12 cellular contexts compared by ENCODE assay signal in the genomic region with DNA sequence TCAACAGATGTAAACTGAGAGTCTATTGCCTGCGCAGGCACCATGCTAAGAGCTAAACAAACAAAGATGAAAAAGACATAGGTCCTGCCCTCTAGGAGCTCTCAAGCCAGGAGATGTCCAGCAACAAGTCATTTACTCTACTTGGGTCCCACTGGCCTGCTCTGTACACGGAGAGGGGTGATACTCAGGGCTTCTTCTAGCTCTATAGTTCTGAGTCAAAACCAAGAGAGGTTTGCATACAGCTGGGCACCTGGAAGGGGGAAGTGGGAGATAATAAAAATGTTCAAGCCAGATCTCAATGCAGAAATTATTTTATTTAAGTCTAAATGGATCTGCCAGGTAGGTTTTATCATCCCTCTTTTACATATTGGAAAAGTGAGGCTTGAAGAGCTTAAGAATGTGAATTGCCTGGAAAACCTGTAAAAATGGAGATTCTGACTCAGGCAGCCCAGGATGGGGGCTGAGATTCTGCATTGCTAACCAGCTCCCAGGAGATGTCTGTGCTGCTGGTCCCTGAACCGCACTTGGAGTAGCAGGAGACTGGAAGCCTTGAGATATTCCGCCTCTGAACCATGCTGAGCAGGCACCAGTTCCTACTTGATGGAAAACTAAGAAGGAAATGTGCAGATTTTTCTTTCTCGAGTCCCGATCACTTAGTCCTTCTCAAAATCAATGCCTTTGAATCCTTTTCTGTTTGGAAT.
DNase-seq lines count a peak whose midpoint lies in the region; ATAC-seq lines count a peak whose summit lies in the region.
"Had no signal": no experiment of that assay in that cellular context is flagged by ENCODE, and none has a peak within 500 bp of the region (broad histone marks: within the 10 kb centered on the region; RNA-seq: fewer than 3 reads in every experiment).

No MANE protein-coding gene starts in this region.

- H3K36me3 Mint-ChIP-seq in naive B cell: peaks cover 13 to 15% of the 10 kb centered on the region in 2 donors

- no peaks in the 10 kb centered on the region for H3K9me3 Mint-ChIP-seq in naive B cell

- H3K4me3 Mint-ChIP-seq in naive B cell: peak overlapping the region in 4 of 8 donors; percentile 4 to 30 (median 19)

- H3K4me1 Mint-ChIP-seq in naive B cell: peaks cover 50 to 67% (median 66%) of the 10 kb centered on the region in 3 donors

- no peaks in the 10 kb centered on the region for H3K27me3 Mint-ChIP-seq in naive B cell

- ATAC-seq in HG02642 (IDR thresholded peaks at IDR 0.05; ENCODE audit: poor library complexity, unreplicated experiment) (peak; percentile 87), HG03469 (IDR thresholded peaks at IDR 0.05; ENCODE audit: unreplicated experiment) (peak; percentile 46), naive B cell (ENCODE audit: low read depth in 2 of 2) (peak; percentile 59 to 77)
- ATAC-seq: upper lobe of right lung had no signal

- peak; percentile 29 for DNase-seq in NCI-H1436 (lab: John Stamatoyannopoulos, UW)
- no peak for DNase-seq in NCI-H1436 treated with DMSO at 0.1 percent for 48 hours (lab: John Stamatoyannopoulos, UW)
- peak; percentile 17 for DNase-seq in naive B cell
- DNase-seq in hepatic stellate cell (ENCODE audit: low spot score): no peak
- no peak for DNase-seq in NCI-H2029 (lab: John Stamatoyannopoulos, UW)
- DNase-seq in NCI-H345 treated with DMSO at 0.1 percent for 48 hours (lab: John Stamatoyannopoulos, UW; ENCODE audit: unreplicated experiment): no peak
- DNase-seq: NCI-H1092; SHP77 treated with DMSO at 0.1 percent for 48 hours; stimulated activated CD4-positive, alpha-beta T cell treated with anti-CD3 and anti-CD28 coated beads, Interleukin-12 subunit alpha, Interleukin-12 subunit beta, amount 100 ng/mL, for 4 hours; upper lobe of right lung had no signal

- peak overlapping the region; percentile 39 to 84 (median 58) for H3K27ac Mint-ChIP-seq in naive B cell

Comparison
In these comparisons a context has a peak if more than half of its experiments do, and no peak if none do; other contexts are left out.
1. DNase-seq: peak in NCI-H1436 (single experiment) and naive B cell (single experiment); none in NCI-H1436 treated with DMSO at 0.1 percent for 48 hours (single experiment), hepatic stellate cell (single experiment), NCI-H2029 (single experiment) and NCI-H345 treated with DMSO at 0.1 percent for 48 hours (single experiment).
2. Peak in every context shown above with its lines, with median percentiles within 50 percentile points of each other: ATAC-seq.